13 cellular contexts compared by ENCODE assay signal in the genomic region with DNA sequence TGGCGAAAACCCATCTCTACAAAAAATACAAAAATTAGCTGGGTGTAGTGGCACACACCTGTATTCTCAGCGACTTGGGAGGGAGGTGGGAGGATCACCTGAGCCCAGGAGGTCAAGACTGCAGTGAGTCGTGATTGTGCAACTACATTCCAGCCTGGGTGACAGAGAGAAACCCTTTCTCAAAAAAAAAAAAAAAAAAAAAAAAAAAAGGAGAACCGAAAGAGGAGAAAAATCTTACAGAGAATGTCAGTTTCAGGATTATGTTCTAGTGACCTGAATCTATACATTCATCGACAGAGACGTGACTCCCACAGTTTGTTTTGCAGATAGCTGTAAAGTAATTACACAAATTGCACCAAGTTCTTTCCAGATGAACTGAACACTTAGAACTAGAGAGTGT.
DNase-seq lines count a peak whose midpoint lies in the region; ATAC-seq and TF ChIP-seq lines count a peak whose summit lies in the region.
"Had no signal": no experiment of that assay in that cellular context is flagged by ENCODE, and none has a peak within 500 bp of the region (broad histone marks: within the 10 kb centered on the region; RNA-seq: fewer than 3 reads in every experiment).

No MANE protein-coding gene starts in this region.

- ATAC-seq in GM18499 (IDR thresholded peaks at IDR 0.05; ENCODE audit: insufficient read depth, unreplicated experiment) (peak; percentile 55), GM21447 (IDR thresholded peaks at IDR 0.05; ENCODE audit: unreplicated experiment) (peak; percentile 81), HG03060 (IDR thresholded peaks at IDR 0.05; ENCODE audit: low read depth, unreplicated experiment) (peak; percentile 72), HG03571 (IDR thresholded peaks at IDR 0.05; ENCODE audit: unreplicated experiment) (no peak)
- ATAC-seq: foreskin keratinocyte had no signal

- H3K27ac ChIP-seq in A673 (ENCODE audit: low read depth, low read length, poor library complexity, severe bottlenecking): no peak overlapping the region
- H3K27ac ChIP-seq: foreskin keratinocyte had no signal

- CTCF ChIA-PET in A673 (lab: Charles Lee): no interaction called here

- H3K9me3 ChIP-seq in A673 (ENCODE audit: low read depth, low read length, poor library complexity, severe bottlenecking): no peaks in the 10 kb centered on the region

- DNase-seq in NOMO-1 (lab: John Stamatoyannopoulos, UW; ENCODE audit: unreplicated experiment in 2 of 2) (peak; percentile 58 to 74), OCI-M2 (lab: John Stamatoyannopoulos, UW; ENCODE audit: unreplicated experiment) (no peak), A673 (ENCODE audit: low spot score) (no peak), DMS153 (lab: John Stamatoyannopoulos, UW) (no peak)
- DNase-seq: activated CD4-positive, alpha-beta T cell treated with anti-CD3 and anti-CD28 coated beads for 4 hours; effector CD4-positive, alpha-beta T cell; foreskin keratinocyte; NCI-H2029 treated with DMSO at 0.1 percent for 48 hours; stimulated activated CD4-positive, alpha-beta T cell treated with anti-CD3 and anti-CD28 coated beads, Interleukin-4, amount 100 ng/mL, for 4 hours had no signal

- TF ChIP-seq CTCF in A673 (conservative IDR thresholded peaks at IDR 0.05; ENCODE audit: low read depth, low read length): no peak

- H3K27me3 ChIP-seq in A673 (replicated peaks; ENCODE audit: insufficient read depth, low read depth, low read length, poor library complexity): no peaks in the 10 kb centered on the region

- POLR2A ChIA-PET in A673 (lab: Charles Lee; ENCODE audit: low non-redundant PET): no interaction called here

- intact Hi-C loops in A673 (cut with micrococcal nuclease; ENCODE audit: unreplicated experiment): no loop called here

- no peaks in the 10 kb centered on the region for H3K36me3 ChIP-seq in A673 (ENCODE audit: insufficient read depth, low read length, poor library complexity, severe bottlenecking)

- no TSS peak for BruUV-seq in A673 (replicated peaks; lab: Mats Ljungman, UMichigan)

- H3K4me1 ChIP-seq in A673 (ENCODE audit: insufficient read depth, low read length, poor library complexity, severe bottlenecking): peaks cover 23% of the 10 kb centered on the region
- H3K4me1 ChIP-seq: foreskin keratinocyte had no signal

- H3K4me3 ChIP-seq in A673 (ENCODE audit: low read depth, low read length, poor library complexity, severe bottlenecking): no peak overlapping the region

Comparison
In these comparisons a context has a peak if more than half of its experiments do, and no peak if none do; other contexts are left out.
1. DNase-seq: peak in NOMO-1 (2 of 2); none in OCI-M2 (single experiment), A673 (single experiment) and DMS153 (single experiment).